ENCODE assay signal across 1 cellular context in the genomic region with DNA sequence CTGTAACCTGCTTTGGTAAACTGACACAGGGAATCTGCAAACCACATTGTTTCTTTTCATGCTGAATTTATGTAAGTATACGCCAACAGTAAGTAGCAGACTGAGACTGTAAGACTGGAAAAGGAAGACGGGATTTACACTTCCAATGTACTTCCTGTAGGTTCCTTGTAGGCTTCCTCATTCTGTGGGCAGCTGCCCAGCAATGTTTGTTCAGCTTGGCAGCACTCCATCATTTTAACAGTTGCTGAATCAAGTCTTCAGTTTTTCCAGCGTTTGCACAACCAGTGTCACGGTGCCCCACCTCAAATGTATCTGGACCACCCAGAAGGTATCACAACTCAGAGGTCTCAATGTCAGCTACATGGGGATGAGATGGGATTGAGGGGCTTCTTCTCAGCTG.
TF ChIP-seq lines count a peak whose summit lies in the region.

No MANE protein-coding gene starts in this region.

TF ChIP-seq in HepG2, 621 proteins besides CTCF, POLR2A, EP300 and RAD21 (continued from another document):
- TF ChIP-seq, protein P1, sequence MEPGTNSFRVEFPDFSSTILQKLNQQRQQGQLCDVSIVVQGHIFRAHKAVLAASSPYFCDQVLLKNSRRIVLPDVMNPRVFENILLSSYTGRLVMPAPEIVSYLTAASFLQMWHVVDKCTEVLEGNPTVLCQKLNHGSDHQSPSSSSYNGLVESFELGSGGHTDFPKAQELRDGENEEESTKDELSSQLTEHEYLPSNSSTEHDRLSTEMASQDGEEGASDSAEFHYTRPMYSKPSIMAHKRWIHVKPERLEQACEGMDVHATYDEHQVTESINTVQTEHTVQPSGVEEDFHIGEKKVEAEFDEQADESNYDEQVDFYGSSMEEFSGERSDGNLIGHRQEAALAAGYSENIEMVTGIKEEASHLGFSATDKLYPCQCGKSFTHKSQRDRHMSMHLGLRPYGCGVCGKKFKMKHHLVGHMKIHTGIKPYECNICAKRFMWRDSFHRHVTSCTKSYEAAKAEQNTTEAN (CRISPR knock-in tag; conservative IDR thresholded peaks at IDR 0.05), result no peak
- TF ChIP-seq PRPF4 (IDR thresholded peaks at IDR 0.05; ENCODE audit: low read depth, low read length, poor library complexity, severe bottlenecking), result no peak
- no peak for TF ChIP-seq TBX3 (IDR thresholded peaks at IDR 0.05; ENCODE audit: borderline replicate concordance)
- TF ChIP-seq, protein P2, sequence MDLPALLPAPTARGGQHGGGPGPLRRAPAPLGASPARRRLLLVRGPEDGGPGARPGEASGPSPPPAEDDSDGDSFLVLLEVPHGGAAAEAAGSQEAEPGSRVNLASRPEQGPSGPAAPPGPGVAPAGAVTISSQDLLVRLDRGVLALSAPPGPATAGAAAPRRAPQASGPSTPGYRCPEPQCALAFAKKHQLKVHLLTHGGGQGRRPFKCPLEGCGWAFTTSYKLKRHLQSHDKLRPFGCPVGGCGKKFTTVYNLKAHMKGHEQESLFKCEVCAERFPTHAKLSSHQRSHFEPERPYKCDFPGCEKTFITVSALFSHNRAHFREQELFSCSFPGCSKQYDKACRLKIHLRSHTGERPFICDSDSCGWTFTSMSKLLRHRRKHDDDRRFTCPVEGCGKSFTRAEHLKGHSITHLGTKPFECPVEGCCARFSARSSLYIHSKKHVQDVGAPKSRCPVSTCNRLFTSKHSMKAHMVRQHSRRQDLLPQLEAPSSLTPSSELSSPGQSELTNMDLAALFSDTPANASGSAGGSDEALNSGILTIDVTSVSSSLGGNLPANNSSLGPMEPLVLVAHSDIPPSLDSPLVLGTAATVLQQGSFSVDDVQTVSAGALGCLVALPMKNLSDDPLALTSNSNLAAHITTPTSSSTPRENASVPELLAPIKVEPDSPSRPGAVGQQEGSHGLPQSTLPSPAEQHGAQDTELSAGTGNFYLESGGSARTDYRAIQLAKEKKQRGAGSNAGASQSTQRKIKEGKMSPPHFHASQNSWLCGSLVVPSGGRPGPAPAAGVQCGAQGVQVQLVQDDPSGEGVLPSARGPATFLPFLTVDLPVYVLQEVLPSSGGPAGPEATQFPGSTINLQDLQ (CRISPR knock-in tag; IDR thresholded peaks at IDR 0.05), result no peak
- no peak for TF ChIP-seq ZNF569 (CRISPR knock-in tag; IDR thresholded peaks at IDR 0.05; ENCODE audit: borderline replicate concordance)
- TF ChIP-seq ZNF589 (CRISPR knock-in tag; conservative IDR thresholded peaks at IDR 0.05), result no peak
- TF ChIP-seq SRSF1 (optimal IDR thresholded peaks at IDR 0.05; ENCODE audit: low read depth, low read length), result no peak
